In the genomic region with DNA sequence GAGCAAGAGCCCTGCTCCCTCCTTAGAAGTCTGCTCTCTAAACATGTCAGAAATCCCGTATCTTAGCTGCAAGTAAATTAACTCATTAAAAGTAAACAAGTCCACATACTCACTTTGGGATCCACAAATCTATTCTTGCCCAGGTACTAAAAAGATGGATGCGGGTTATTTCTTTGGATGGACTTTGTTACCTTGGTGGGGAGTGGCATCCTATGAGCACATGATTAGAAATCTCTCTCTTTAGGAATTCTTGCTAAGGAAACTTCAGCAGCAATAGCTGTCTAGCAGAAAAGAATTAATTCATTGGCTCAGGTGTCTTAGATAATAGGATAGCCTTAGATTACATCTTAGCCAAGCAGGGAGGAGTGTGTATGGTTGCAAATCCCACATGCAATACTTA, we compare ENCODE assay signal across 28 cellular contexts. TPM values are rescaled to one million over a fixed set of nuclear protein-coding genes. Genes with fewer than 3 reads are reported as not detected.
DNase-seq lines count a peak whose midpoint lies in the region; ATAC-seq, FAIRE-seq and TF ChIP-seq lines count a peak whose summit lies in the region.
"Had no signal": no experiment of that assay in that cellular context is flagged by ENCODE, and none has a peak within 500 bp of the region (broad histone marks: within the 10 kb centered on the region; RNA-seq: fewer than 3 reads in every experiment).

No MANE protein-coding gene starts in this region.

- peak; percentile 17 for DNase-seq in NCI-H82 (lab: John Stamatoyannopoulos, UW)
- DNase-seq in NCI-H82 treated with DMSO at 0.1 percent for 48 hours (lab: John Stamatoyannopoulos, UW; ENCODE audit: unreplicated experiment): no peak
- no peak for DNase-seq in left colon
- no peak for DNase-seq in mucosa of descending colon
- DNase-seq in small intestine: peak; percentile 65
- no peak for DNase-seq in epidermal melanocyte (ENCODE audit: insufficient read length, low spot score)
- no peak for DNase-seq in H7
- DNase-seq: ACHN; BE2C; C1 segment of cervical spinal cord; CD4-positive, alpha-beta memory T cell; CD4-positive, CD25-positive, alpha-beta regulatory T cell; CD8-positive, alpha-beta memory T cell; COR-L47; DMS 273 treated with DMSO at 0.1 percent for 48 hours; DMS153; DMS53; DMS79; DND-41; EL; GDM1 had no signal

- no peak overlapping the region for H3K27ac ChIP-seq in small intestine (ENCODE audit: low read depth in 1 of 2, low read length in 1 of 2)
- H3K27ac ChIP-seq: 22Rv1, A549, BLaER1 had no signal

- TF ChIP-seq CTCF in mucosa of descending colon (IDR thresholded peaks at IDR 0.05): no peak

- 15 to 61% (median 36%) methylated on average over 2 of the region's 2 CpGs for WGBS in small intestine, 3 donors

- no peak for FAIRE-seq in small intestine (lab: Jason Lieb, UNC)
- FAIRE-seq: A549, GM12878, GM12892, GM18507 had no signal

- ATAC-seq in left colon (peak; percentile 81), mucosa of descending colon (peak; percentile 63), GM19324 (IDR thresholded peaks at IDR 0.05; ENCODE audit: low FRiP score, unreplicated experiment) (no peak)
- ATAC-seq: A549, GM12878 had no signal

- intact Hi-C loops in left colon (cut with DNase I, micrococcal nuclease) (no loop called here), mucosa of descending colon (cut with DNase I, micrococcal nuclease) (no loop called here)

- no peak overlapping the region for H3K4me3 ChIP-seq in mucosa of descending colon
- no peak overlapping the region for H3K4me3 ChIP-seq in small intestine (ENCODE audit: low read depth in 1 of 2, low read length in 2 of 2)
- H3K4me3 ChIP-seq in H7 (ENCODE audit: insufficient read depth, low read depth, low read length): no peak overlapping the region
- H3K4me3 ChIP-seq: A549, BLaER1, GM12878 had no signal

- H3K9me3 ChIP-seq in mucosa of descending colon (no peaks in the 10 kb centered on the region), small intestine (ENCODE audit: control insufficient read depth, low read depth) (no peaks in the 10 kb centered on the region)
- H3K9me3 ChIP-seq: A549, BE2C had no signal

- H3K36me3 ChIP-seq in mucosa of descending colon (ENCODE audit: low read depth) (no peaks in the 10 kb centered on the region), small intestine (ENCODE audit: control insufficient read depth in 2 of 2, insufficient read depth in 2 of 2, low read length in 2 of 2) (peaks cover 0 to 3% of the 10 kb centered on the region in 2 donors), H7 (replicated peaks; ENCODE audit: control insufficient read depth, insufficient read depth, low read length) (peaks cover 1% of the 10 kb centered on the region; the same call in 1 of the 2 replicates)
- H3K36me3 ChIP-seq: BE2C had no signal

- H3K4me1 ChIP-seq in mucosa of descending colon (ENCODE audit: low read depth): peaks cover 9% of the 10 kb centered on the region
- H3K4me1 ChIP-seq in small intestine (ENCODE audit: control insufficient read depth in 2 of 2, insufficient read depth in 1 of 2, low read depth in 1 of 2, low read length in 1 of 2): no peaks in the 10 kb centered on the region
- H3K4me1 ChIP-seq: A549, BE2C, BLaER1 had no signal

- H3K27me3 ChIP-seq in small intestine (ENCODE audit: control insufficient read depth in 2 of 2, insufficient read depth in 2 of 2, low read length in 2 of 2): no peaks in the 10 kb centered on the region
- no peaks in the 10 kb centered on the region for H3K27me3 ChIP-seq in H7 (ENCODE audit: control insufficient read depth, insufficient read depth, low read length)
- H3K27me3 ChIP-seq: BE2C, BLaER1 had no signal

RNA-seq across cellular contexts. Expression of a gene that starts 25.2 kb away (rescaled TPM):
- total RNA-seq in left colon: 10 to 100 TPM; 80.7 to 83.5 TPM
- total RNA-seq in mucosa of descending colon: 100 to 1,000 TPM in 1 of 3 donors, 10 to 100 TPM in 2; 83.3 to 119 (median 91.4) TPM
- 10 to 100 TPM; 55.7 to 87.2 (median 71.3) TPM for polyA plus RNA-seq in small intestine
- 103 and 146 TPM in 2 replicates for total RNA-seq in H7 (2014; rRNA removed; shearing (Covaris generic))

Comparison
In these comparisons a context has a peak if more than half of its experiments do, and no peak if none do; other contexts are left out.
1. DNase-seq: peak in NCI-H82 (single experiment) and small intestine (single experiment); none in NCI-H82 treated with DMSO at 0.1 percent for 48 hours (single experiment), left colon (0 of 2), mucosa of descending colon (0 of 3), epidermal melanocyte (single experiment) and H7 (single experiment).